Comparison of ENCODE assay signal across 28 cellular contexts in the genomic region with DNA sequence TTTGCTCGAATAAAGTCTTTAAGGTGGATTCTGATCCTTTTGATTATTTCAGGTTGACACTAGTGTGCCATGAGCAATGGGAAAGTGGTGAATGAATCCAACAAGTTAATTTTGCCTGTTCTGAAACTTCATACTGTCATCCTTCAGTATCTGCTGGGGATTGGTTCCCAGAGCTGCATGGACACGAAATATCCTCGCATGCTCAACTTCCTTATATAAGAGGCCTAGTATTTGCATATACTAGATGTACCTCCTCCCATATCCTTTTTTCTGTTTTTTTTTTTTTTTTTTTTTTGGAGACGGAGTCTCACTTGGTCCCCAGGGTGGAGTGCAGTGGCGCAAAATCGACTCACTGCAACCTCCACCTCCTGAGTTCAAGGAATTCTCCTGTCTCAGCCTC.
"Had no signal": no experiment of that assay in that cellular context is flagged by ENCODE, and none has a peak within 500 bp of the region (broad histone marks: within the 10 kb centered on the region; RNA-seq: fewer than 3 reads in every experiment).

No MANE protein-coding gene starts in this region.

- H3K27me3 Mint-ChIP-seq: activated CD4-positive, alpha-beta T cell treated with anti-CD3 and anti-CD28 coated beads, Interleukin-2, amount 10 ng/mL, durations not matched to agents 24 days and 14 days; activated CD8-positive, alpha-beta T cell treated with anti-CD3 and anti-CD28 coated beads for 36 hours; activated naive CD4-positive, alpha-beta T cell treated with anti-CD3 and anti-CD28 coated beads, Interleukin-2, amount 10 ng/mL, durations not matched to agents 7 days and 5 days; activated naive CD8-positive, alpha-beta T cell; activated naive CD8-positive, alpha-beta T cell treated with anti-CD3 and anti-CD28 coated beads, Interleukin-2, amount 50 U/mL, for 24 hours; brain had no signal

- H3K4me3 Mint-ChIP-seq: activated CD4-positive, alpha-beta T cell treated with anti-CD3 and anti-CD28 coated beads, Interleukin-2, amount 10 ng/mL, durations not matched to agents 24 days and 14 days; activated CD8-positive, alpha-beta T cell treated with anti-CD3 and anti-CD28 coated beads for 36 hours; activated naive CD4-positive, alpha-beta T cell treated with anti-CD3 and anti-CD28 coated beads, Interleukin-2, amount 10 ng/mL, durations not matched to agents 7 days and 5 days; activated naive CD8-positive, alpha-beta T cell; activated naive CD8-positive, alpha-beta T cell treated with anti-CD3 and anti-CD28 coated beads, Interleukin-2, amount 50 U/mL, for 24 hours; activated T-helper 1 cell treated with anti-CD3 and anti-CD28 coated beads, Interleukin-12 subunit alpha, Interleukin-12 subunit beta, Interleukin-2, Interleukin-4 antibody, amounts not matched to agents 30 ng/mL and 10 ng/mL and 1 ng/mL, durations not matched to agents 14 hours and 24 hours and 36 hours; brain had no signal

- DNase-seq: activated CD4-positive, alpha-beta T cell treated with anti-CD3 and anti-CD28 coated beads, Interleukin-2, amount 10 ng/mL, durations not matched to agents 24 days and 14 days; activated CD4-positive, alpha-beta T cell treated with anti-CD3 and anti-CD28 coated beads, Interleukin-2, amount 50 U/mL, for 4 hours; activated CD4-positive, CD25-positive, alpha-beta regulatory T cell; activated CD8-positive, alpha-beta T cell treated with anti-CD3 and anti-CD28 coated beads for 36 hours; activated gamma-delta T cell treated with Interleukin-2 at 50 U/mL for 16 hours; activated naive CD4-positive, alpha-beta T cell treated with anti-CD3 and anti-CD28 coated beads, Interleukin-2, amount 10 ng/mL, durations not matched to agents 7 days and 5 days; activated naive CD8-positive, alpha-beta T cell treated with anti-CD3 and anti-CD28 coated beads, Interleukin-2, amount 50 U/mL, for 24 hours; activated T-cell treated with anti-CD3 and anti-CD28 coated beads, Interleukin-2, amount 50 U/mL, for 1 hour; anterior cingulate cortex; caudate nucleus; cerebellar nuclear complex; NCI-H1105; NCI-H1417 treated with DMSO at 0.1 percent for 48 hours; NCI-H187 treated with DMSO at 0.1 percent for 48 hours; NCI-H2081; NCI-H226; NCI-H446 treated with DMSO at 0.1 percent for 48 hours; NCI-H524; NCI-H69; OCI-M1; Right ventricle myocardium superior; SJCRH30; T1000; WERI-Rb-1 had no signal

- H3K36me3 Mint-ChIP-seq: activated naive CD4-positive, alpha-beta T cell treated with anti-CD3 and anti-CD28 coated beads, Interleukin-2, amount 10 ng/mL, durations not matched to agents 7 days and 5 days; activated naive CD8-positive, alpha-beta T cell; brain had no signal

- H3K27ac Mint-ChIP-seq: activated CD4-positive, alpha-beta T cell treated with anti-CD3 and anti-CD28 coated beads, Interleukin-2, amount 10 ng/mL, durations not matched to agents 24 days and 14 days; activated CD8-positive, alpha-beta T cell treated with anti-CD3 and anti-CD28 coated beads for 36 hours; activated naive CD4-positive, alpha-beta T cell treated with anti-CD3 and anti-CD28 coated beads, Interleukin-2, amount 10 ng/mL, durations not matched to agents 7 days and 5 days; activated naive CD8-positive, alpha-beta T cell; activated naive CD8-positive, alpha-beta T cell treated with anti-CD3 and anti-CD28 coated beads, Interleukin-2, amount 50 U/mL, for 24 hours; activated T-helper 1 cell treated with anti-CD3 and anti-CD28 coated beads, Interleukin-12 subunit alpha, Interleukin-12 subunit beta, Interleukin-2, Interleukin-4 antibody, amounts not matched to agents 30 ng/mL and 10 ng/mL and 1 ng/mL, durations not matched to agents 14 hours and 24 hours and 36 hours; brain had no signal

- H3K9me3 Mint-ChIP-seq: activated CD4-positive, alpha-beta T cell treated with anti-CD3 and anti-CD28 coated beads, Interleukin-2, amount 10 ng/mL, durations not matched to agents 24 days and 14 days; activated CD8-positive, alpha-beta T cell treated with anti-CD3 and anti-CD28 coated beads for 36 hours; activated naive CD4-positive, alpha-beta T cell treated with anti-CD3 and anti-CD28 coated beads, Interleukin-2, amount 10 ng/mL, durations not matched to agents 7 days and 5 days; activated naive CD8-positive, alpha-beta T cell treated with anti-CD3 and anti-CD28 coated beads, Interleukin-2, amount 50 U/mL, for 24 hours; activated T-helper 1 cell treated with anti-CD3 and anti-CD28 coated beads, Interleukin-12 subunit alpha, Interleukin-12 subunit beta, Interleukin-2, Interleukin-4 antibody, amounts not matched to agents 30 ng/mL and 10 ng/mL and 1 ng/mL, durations not matched to agents 14 hours and 24 hours and 36 hours; brain had no signal

- ATAC-seq: activated CD8-positive, alpha-beta T cell treated with anti-CD3 and anti-CD28 coated beads for 36 hours; activated naive CD8-positive, alpha-beta T cell treated with anti-CD3 and anti-CD28 coated beads, Interleukin-2, amount 50 U/mL, for 24 hours had no signal

- H3K4me1 Mint-ChIP-seq: activated CD4-positive, alpha-beta T cell treated with anti-CD3 and anti-CD28 coated beads, Interleukin-2, amount 10 ng/mL, durations not matched to agents 24 days and 14 days; activated naive CD4-positive, alpha-beta T cell treated with anti-CD3 and anti-CD28 coated beads, Interleukin-2, amount 10 ng/mL, durations not matched to agents 7 days and 5 days; activated naive CD8-positive, alpha-beta T cell treated with anti-CD3 and anti-CD28 coated beads, Interleukin-2, amount 50 U/mL, for 24 hours; brain had no signal

- H3K4me3 ChIP-seq: SJCRH30, SK-N-MC had no signal
